8 cellular contexts compared by ENCODE assay signal in genomic region chr2:37156857-37157714, GRCh38. TPM values are rescaled to one million over a fixed set of nuclear protein-coding genes. Genes with fewer than 3 reads are reported as not detected.
A peak's percentile ranks its signal among the peaks of the same experiment; 100 is the strongest.
DNase-seq lines count a peak whose midpoint lies in the region; ATAC-seq and TF ChIP-seq lines count a peak whose summit lies in the region.

TSS of gene EIF2AK2 (minus strand) at chr2:37156980. CDS start at chr2:37147806, 9,174 bp downstream.

- intact Hi-C loops in Panc1 (cut with micrococcal nuclease; ENCODE audit: unreplicated experiment), result no loop called here
- intact Hi-C loops in esophagus muscularis mucosa (cut with DNase I), result loop anchor here (5.0 kb wide), 1 partner anchor 75 kb away; the partner anchor contains the start of genes CEBPZ and NDUFAF7

- H3K36me3 Mint-ChIP-seq in activated T-cell treated with anti-CD3 and anti-CD28 coated beads, Interleukin-2, amount 50 U/mL, for 4 hours (ENCODE audit: insufficient read depth), result peaks cover 18% of the 10 kb centered on the region

- TF ChIP-seq CTCF in Panc1 (IDR thresholded peaks at IDR 0.05) (no peak), esophagus muscularis mucosa (IDR thresholded peaks at IDR 0.05) (no peak)

- DNase-seq in DMS53 treated with DMSO at 0.1 percent for 48 hours (lab: John Stamatoyannopoulos, UW; ENCODE audit: unreplicated experiment) (peak; percentile 68), KG1 (lab: John Stamatoyannopoulos, UW) (peak; percentile 79), Panc1 (ENCODE audit: low read depth, low spot score) (no peak), esophagus muscularis mucosa (ENCODE audit: extremely low spot score) (no peak)
- peak; percentile 71 for DNase-seq in activated T-cell treated with anti-CD3 and anti-CD28 coated beads, Interleukin-2, amount 50 U/mL, for 4 hours
- peak; percentile 46 for DNase-seq in stimulated activated CD8-positive, alpha-beta memory T cell treated with anti-CD3 and anti-CD28 coated beads, Interleukin-7, amount 100 ng/mL, for 24 hours (ENCODE audit: low read depth)

- ATAC-seq in GM21723 (IDR thresholded peaks at IDR 0.05; ENCODE audit: unreplicated experiment) (peak; percentile 88), Panc1 (peak; percentile 98)
- ATAC-seq in activated T-cell treated with anti-CD3 and anti-CD28 coated beads, Interleukin-2, amount 50 U/mL, for 4 hours, result peak; percentile 92 to 96

- H3K27me3 ChIP-seq in Panc1 (ENCODE audit: control insufficient read depth, insufficient read depth, low read length), result no peaks in the 10 kb centered on the region
- no peaks in the 10 kb centered on the region for H3K27me3 ChIP-seq in esophagus muscularis mucosa
- no peaks in the 10 kb centered on the region for H3K27me3 ChIP-seq in muscle layer of duodenum (ENCODE audit: low read depth, low read length)

- no peaks in the 10 kb centered on the region for H3K27me3 Mint-ChIP-seq in activated T-cell treated with anti-CD3 and anti-CD28 coated beads, Interleukin-2, amount 50 U/mL, for 4 hours (ENCODE audit: low read depth)

- TF ChIP-seq EP300 in esophagus muscularis mucosa (IDR thresholded peaks at IDR 0.05), result no peak

- CTCF ChIA-PET in Panc1 (lab: Charles Lee), result no interaction called here

- no peak for TF ChIP-seq POLR2A in esophagus muscularis mucosa (IDR thresholded peaks at IDR 0.05; ENCODE audit: low read depth)

- in situ Hi-C loops in Panc1 (cut with HindIII; ENCODE audit: low pct_unique_long_range_greater_than_20kb, low sequenced_read_pairs), result no loop called here

- H3K4me1 ChIP-seq in Panc1 (ENCODE audit: control insufficient read depth, insufficient read depth, low read length) (peaks cover 11% of the 10 kb centered on the region), esophagus muscularis mucosa (peaks cover 11 to 31% (median 23%) of the 10 kb centered on the region in 4 donors), muscle layer of duodenum (ENCODE audit: control insufficient read depth in 1 of 2, insufficient read depth in 2 of 2, low read length in 2 of 2) (peaks cover 4 to 20% of the 10 kb centered on the region in 2 donors)

- H3K36me3 ChIP-seq in Panc1 (ENCODE audit: control insufficient read depth, insufficient read depth, low read length) (no peaks in the 10 kb centered on the region), esophagus muscularis mucosa (peaks cover 0 to 5% (median 0%) of the 10 kb centered on the region in 4 donors), muscle layer of duodenum (ENCODE audit: control insufficient read depth in 1 of 2, insufficient read depth in 2 of 2, low read length in 2 of 2) (peaks cover 0 to 8% of the 10 kb centered on the region in 2 donors)

- whole genome bisulfite sequencing in esophagus muscularis mucosa, result 27% methylated on average over 18 of the region's 55 CpGs

- H3K27ac ChIP-seq in Panc1 (ENCODE audit: low read length), result peak within 1 kb of the TSS; percentile 87
- peak within 1 kb of the TSS; percentile 86 to 95 (median 92) for H3K27ac ChIP-seq in esophagus muscularis mucosa (replicated peaks in 1 of 4)
- peak within 1 kb of the TSS; percentile 65 for H3K27ac ChIP-seq in muscle layer of duodenum (ENCODE audit: low read length)

- H3K9me3 ChIP-seq in Panc1 (ENCODE audit: control insufficient read depth, insufficient read depth, low read depth, low read length) (no peaks in the 10 kb centered on the region), esophagus muscularis mucosa (no peaks in the 10 kb centered on the region), muscle layer of duodenum (ENCODE audit: control insufficient read depth in 1 of 2, low read length in 2 of 2) (no peaks in the 10 kb centered on the region)

- POLR2A ChIA-PET in Panc1 (lab: Charles Lee), result interaction anchor here (0.6 kb wide), 2 partner anchors 8 to 39 kb away, joined by 5 to 9 read pairs; no protein-coding TSS in a partner anchor

- H3K4me3 Mint-ChIP-seq in activated T-cell treated with anti-CD3 and anti-CD28 coated beads, Interleukin-2, amount 50 U/mL, for 4 hours, result peak within 1 kb of the TSS; percentile 87

- BruUV-seq in Panc1 (replicated peaks; lab: Mats Ljungman, UMichigan), result no TSS peak

- peaks cover 66% of the 10 kb centered on the region for H3K4me1 Mint-ChIP-seq in activated T-cell treated with anti-CD3 and anti-CD28 coated beads, Interleukin-2, amount 50 U/mL, for 4 hours (ENCODE audit: low read depth)

- peaks cover 5% of the 10 kb centered on the region for H3K9me3 Mint-ChIP-seq in activated T-cell treated with anti-CD3 and anti-CD28 coated beads, Interleukin-2, amount 50 U/mL, for 4 hours

- H3K4me3 ChIP-seq in Panc1 (ENCODE audit: low read depth in 2 of 2, low read length in 2 of 2) (peak within 1 kb of the TSS; percentile 65 to 86), esophagus muscularis mucosa (peak within 1 kb of the TSS; percentile 70 to 100 (median 90)), muscle layer of duodenum (ENCODE audit: low read depth in 1 of 2, low read length in 2 of 2) (peak within 1 kb of the TSS; percentile 85)

RNA-seq across cellular contexts. Expression of gene EIF2AK2, which starts in this region (rescaled TPM):
- 44.3 TPM for total RNA-seq in Panc1 (2021; ENCODE audit: unreplicated experiment)
- polyA plus RNA-seq in Panc1 (2012; ENCODE audit: insufficient read length), result 10.1 TPM
- total RNA-seq in activated T-cell treated with anti-CD3 and anti-CD28 coated beads, Interleukin-2, amount 50 U/mL, for 4 hours, result 10 to 100 TPM; 13.8 to 23.4 (median 21.2) TPM
- 10 to 100 TPM; 23.7 to 28.4 (median 27.8) TPM for total RNA-seq in esophagus muscularis mucosa

Comparison
In these comparisons a context has a peak if more than half of its experiments do, and no peak if none do; other contexts are left out.
1. DNase-seq: peak in DMS53 treated with DMSO at 0.1 percent for 48 hours (single experiment), KG1 (single experiment), activated T-cell treated with anti-CD3 and anti-CD28 coated beads, Interleukin-2, amount 50 U/mL, for 4 hours (single experiment) and stimulated activated CD8-positive, alpha-beta memory T cell treated with anti-CD3 and anti-CD28 coated beads, Interleukin-7, amount 100 ng/mL, for 24 hours (single experiment); none in Panc1 (single experiment) and esophagus muscularis mucosa (single experiment).
2. Peak in every context shown above with its lines, with median percentiles within 50 percentile points of each other: ATAC-seq, H3K27ac ChIP-seq and H3K4me3 ChIP-seq.